8 cellular contexts compared by ENCODE assay signal in genomic region chr17:82272495-82273326, GRCh38. TPM values are rescaled to one million over a fixed set of nuclear protein-coding genes. Genes with fewer than 3 reads are reported as not detected.
DNase-seq lines count a peak whose midpoint lies in the region; ATAC-seq, FAIRE-seq and TF ChIP-seq lines count a peak whose summit lies in the region.

No MANE protein-coding gene starts in this region.

- intact Hi-C loops in spleen (cut with DNase I; ENCODE audit: low total_unique reads) = no loop called here

- TF ChIP-seq CTCF in BJ (IDR thresholded peaks at IDR 0.05; ENCODE audit: insufficient read depth, low read depth, low read length) = no peak
- no peak for TF ChIP-seq CTCF in astrocyte (IDR thresholded peaks at IDR 0.05; ENCODE audit: insufficient read depth, low read depth, low read length)
- no peak for TF ChIP-seq CTCF in spleen (IDR thresholded peaks at IDR 0.05 in 8 of 11, conservative IDR thresholded peaks at IDR 0.05 in 3 of 11)

- peaks cover 28% of the 10 kb centered on the region for H3K4me1 Mint-ChIP-seq in astrocyte (ENCODE audit: low read depth, unreplicated experiment)

- H3K79me2 ChIP-seq in GM23248 (ENCODE audit: insufficient read depth) (peaks cover 53% of the 10 kb centered on the region), astrocyte (ENCODE audit: insufficient read depth, low read length) (peaks cover 55% of the 10 kb centered on the region)

- H3K36me3 ChIP-seq in BJ (ENCODE audit: control insufficient read depth, insufficient read depth, low read length) = peaks cover 10% of the 10 kb centered on the region
- peaks cover 7% of the 10 kb centered on the region; the same call in 1 of the 2 replicates for H3K36me3 ChIP-seq in GM23248 (ENCODE audit: low read depth)
- H3K36me3 ChIP-seq in astrocyte (ENCODE audit: insufficient read depth, low read length) = peaks cover 6% of the 10 kb centered on the region
- peaks cover 27% of the 10 kb centered on the region for H3K36me3 ChIP-seq in iPS-15b (ENCODE audit: control insufficient read depth, insufficient read depth, low read length)
- H3K36me3 ChIP-seq in spleen = peaks cover 0 to 45% (median 23%) of the 10 kb centered on the region in 6 donors

- DNase-seq in BJ (ENCODE audit: low read depth) (no peak), GM23248 (peak; percentile 50), SK-MEL-5 (ENCODE audit: low read depth, low spot score) (peak; percentile 15), astrocyte (ENCODE audit: low read depth) (no peak), spleen (peak; percentile 92), NCI-H524 (lab: John Stamatoyannopoulos, UW) (no peak)

- peak overlapping the region; percentile 97 for H3K9ac ChIP-seq in GM23248
- H3K9ac ChIP-seq in astrocyte (ENCODE audit: low read length) = peak overlapping the region; percentile 90
- H3K9ac ChIP-seq in iPS-15b (ENCODE audit: low read depth, low read length) = peak overlapping the region; percentile 93

- H3K4me3 Mint-ChIP-seq in astrocyte (ENCODE audit: unreplicated experiment) = peak overlapping the region; percentile 93

- ATAC-seq in GM21528 (IDR thresholded peaks at IDR 0.05; ENCODE audit: low FRiP score, unreplicated experiment) = no peak

- no peak for TF ChIP-seq POLR2A in spleen (IDR thresholded peaks at IDR 0.05)

- 1 to 2% methylated on average over 29 to 57 of the region's 57 CpGs for WGBS in GM23248 (ENCODE audit: low coverage in 1 of 2, low lambda C conversion rate in 2 of 2, missing lambda C conversion rate in 2 of 2), 2 experiments
- 0 to 1% (median 1%) methylated on average over 20 to 57 of the region's 57 CpGs for WGBS in spleen, 5 donors

- no peaks in the 10 kb centered on the region for H3K9me2 ChIP-seq in GM23248 (ENCODE audit: insufficient read depth)

- POLR2A ChIA-PET in BJ (lab: Charles Lee) = no interaction called here

- H2AFZ ChIP-seq in GM23248 = peak overlapping the region; percentile 95; the same call in 1 of the 2 replicates
- peak overlapping the region; percentile 90 for H2AFZ ChIP-seq in astrocyte (ENCODE audit: low read depth, low read length)

- H4K20me1 ChIP-seq in GM23248 (ENCODE audit: insufficient read depth) (peaks cover 27% of the 10 kb centered on the region; the same call in 1 of the 2 replicates), astrocyte (ENCODE audit: insufficient read depth, low read length) (peaks cover 49% of the 10 kb centered on the region)

- H3K9me3 ChIP-seq in GM23248 (ENCODE audit: low read depth) (no peaks in the 10 kb centered on the region), astrocyte (ENCODE audit: insufficient read depth, low read depth, low read length) (no peaks in the 10 kb centered on the region), iPS-15b (ENCODE audit: control insufficient read depth, insufficient read depth, low read length) (no peaks in the 10 kb centered on the region), spleen (no peaks in the 10 kb centered on the region)

- CTCF ChIA-PET in BJ (lab: Yijun Ruan, JAX) = no interaction called here

- no peaks in the 10 kb centered on the region for H3K9me3 Mint-ChIP-seq in astrocyte (ENCODE audit: unreplicated experiment)

- H3K27ac ChIP-seq in GM23248 = peak overlapping the region; percentile 87
- peak overlapping the region; percentile 93 for H3K27ac ChIP-seq in astrocyte (ENCODE audit: low read depth, low read length)
- H3K27ac ChIP-seq in spleen = peak overlapping the region; percentile 94 to 100 (median 99)

- H3K27me3 ChIP-seq in BJ (ENCODE audit: control insufficient read depth, insufficient read depth, low read length) (no peaks in the 10 kb centered on the region), GM23248 (replicated peaks; ENCODE audit: insufficient read depth) (no peaks in the 10 kb centered on the region), astrocyte (ENCODE audit: insufficient read depth, low read length) (no peaks in the 10 kb centered on the region), iPS-15b (ENCODE audit: control insufficient read depth, insufficient read depth, low read length) (peaks cover 3% of the 10 kb centered on the region), spleen (replicated peaks in 1 of 7) (no peaks in the 10 kb centered on the region)

- no peaks in the 10 kb centered on the region for H3K27me3 Mint-ChIP-seq in astrocyte (ENCODE audit: low read depth, unreplicated experiment)

- peaks cover 17% of the 10 kb centered on the region for H3K36me3 Mint-ChIP-seq in astrocyte (ENCODE audit: low read depth, unreplicated experiment)

- peak overlapping the region; percentile 98 for H3K27ac Mint-ChIP-seq in astrocyte (ENCODE audit: unreplicated experiment)

- in situ Hi-C loops in GM23248 (cut with MboI) (no loop called here), SK-MEL-5 (cut with HindIII; ENCODE audit: low pct_unique_long_range_greater_than_20kb, low sequenced_read_pairs) (no loop called here)

- peaks cover 28% of the 10 kb centered on the region for H3F3A ChIP-seq in GM23248 (ENCODE audit: insufficient read depth)

- H3K4me3 ChIP-seq in BJ (ENCODE audit: low read depth, low read length) (peak overlapping the region; percentile 97), GM23248 (peak overlapping the region; percentile 90), astrocyte (ENCODE audit: insufficient read depth, low read depth, low read length) (peak overlapping the region; percentile 79), iPS-15b (ENCODE audit: low read depth, low read length) (peak overlapping the region; percentile 70), spleen (peak overlapping the region; percentile 66 to 90 (median 80))

- H3K4me1 ChIP-seq in GM23248 (ENCODE audit: insufficient read depth) = peaks cover 6% of the 10 kb centered on the region
- peaks cover 22% of the 10 kb centered on the region for H3K4me1 ChIP-seq in astrocyte (ENCODE audit: insufficient read depth, low read length)
- peaks cover 15% of the 10 kb centered on the region for H3K4me1 ChIP-seq in iPS-15b (ENCODE audit: control insufficient read depth, insufficient read depth, low read length)
- peaks cover 50 to 68% (median 58%) of the 10 kb centered on the region in 6 donors for H3K4me1 ChIP-seq in spleen

- FAIRE-seq in astrocyte (lab: Jason Lieb, UNC) = no peak

- H3K4me2 ChIP-seq in GM23248 (ENCODE audit: unreplicated experiment) (peak overlapping the region; percentile 92), astrocyte (ENCODE audit: low read length) (peak overlapping the region; percentile 89)

RNA-seq across cellular contexts. Expression of gene CSNK1D, which starts 0.8 kb away (rescaled TPM):
- polyA plus RNA-seq in BJ (2011; rRNA removed) = 57.6 and 118 TPM in 2 replicates
- 68.4 and 76.6 TPM in 2 replicates for polyA minus RNA-seq in BJ (2011; rRNA and poly(A)+ RNA removed)
- 24.5 and 35.1 TPM in 2 replicates for total RNA-seq in GM23248 (2014; rRNA removed; shearing (Covaris generic))
- polyA plus RNA-seq in GM23248 (2016; fragmentation: Nextera tagmentation; extraction: Ambion mirVana) = 102 and 114 TPM in 2 replicates
- total RNA-seq in SK-MEL-5 (2014; rRNA removed; shearing (Covaris generic)) = 18.0 and 23.6 TPM in 2 replicates
- 106 and 112 TPM in 2 replicates for polyA plus RNA-seq in SK-MEL-5 (2015; cell fraction: cytosol; rRNA removed)
- polyA plus RNA-seq in SK-MEL-5 (2015; cell fraction: nucleus; rRNA removed) = 294 and 374 TPM in 2 replicates
- total RNA-seq in astrocyte = 146 and 153 TPM in 2 replicates
- 100 to 1,000 TPM in 5 of 7 donors, 10 to 100 TPM in 2; 74.3 to 216 (median 160) TPM for total RNA-seq in spleen
- 100 to 1,000 TPM in 1 of 3 donors, 10 to 100 TPM in 2; 46.5 to 122 (median 67.2) TPM for polyA plus RNA-seq in spleen

RNA-seq across cellular contexts. Expression of gene SLC16A3, which starts 43.9 kb away (rescaled TPM):
- polyA plus RNA-seq in BJ (2011; rRNA removed) = 152 and 338 TPM in 2 replicates
- 101 and 154 TPM in 2 replicates for polyA minus RNA-seq in BJ (2011; rRNA and poly(A)+ RNA removed)
- 550 and 595 TPM in 2 replicates for total RNA-seq in GM23248 (2014; rRNA removed; shearing (Covaris generic))
- 95.5 and 97.7 TPM in 2 replicates for polyA plus RNA-seq in GM23248 (2016; fragmentation: Nextera tagmentation; extraction: Ambion mirVana)
- total RNA-seq in SK-MEL-5 (2014; rRNA removed; shearing (Covaris generic)) = 9.6 and 12.8 TPM in 2 replicates
- 3.9 and 4.7 TPM in 2 replicates for polyA plus RNA-seq in SK-MEL-5 (2015; cell fraction: cytosol; rRNA removed)
- 8.9 and 9.2 TPM in 2 replicates for polyA plus RNA-seq in SK-MEL-5 (2015; cell fraction: nucleus; rRNA removed)
- 292 and 385 TPM in 2 replicates for total RNA-seq in astrocyte
- 100 to 1,000 TPM in 3 of 7 donors, 10 to 100 TPM in 4; 41.7 to 185 (median 91.6) TPM for total RNA-seq in spleen
- polyA plus RNA-seq in spleen = 10 to 100 TPM; 11.1 to 28.2 (median 16.5) TPM

RNA-seq across cellular contexts. Expression of gene CD7, which starts 44.7 kb away (rescaled TPM):
- polyA plus RNA-seq in BJ (2011; rRNA removed) (0.06 and 0.22 TPM in 2 replicates), GM23248 (2016; fragmentation: Nextera tagmentation; extraction: Ambion mirVana) (0.23 TPM in 1 of 2 replicates, not detected in the other), spleen (10 to 100 TPM; 14.8 to 24.5 (median 16.1) TPM)
- polyA minus RNA-seq in BJ (2011; rRNA and poly(A)+ RNA removed) = 0.09 and 0.36 TPM in 2 replicates
- total RNA-seq in GM23248 (2014; rRNA removed; shearing (Covaris generic)) = 0.22 TPM in 1 of 2 replicates, not detected in the other
- total RNA-seq in SK-MEL-5 (2014; rRNA removed; shearing (Covaris generic)) = not detected in 2 replicates
- polyA plus RNA-seq in SK-MEL-5 (2015; cell fraction: cytosol; rRNA removed) = 0.30 TPM in 1 of 2 replicates, not detected in the other
- not detected in 2 replicates for polyA plus RNA-seq in SK-MEL-5 (2015; cell fraction: nucleus; rRNA removed)
- total RNA-seq in astrocyte (0.18 and 0.24 TPM in 2 replicates), spleen (10 to 100 TPM; 18.9 to 60.1 (median 39.4) TPM)

Comparison
In these comparisons a context has a peak if more than half of its experiments do, and no peak if none do; other contexts are left out.
1. DNase-seq: peak in GM23248 (single experiment), SK-MEL-5 (single experiment) and spleen (single experiment); none in BJ (single experiment), astrocyte (single experiment) and NCI-H524 (0 of 2).
2. RNA of gene CD7, which starts 44.7 kb away (total RNA-seq): 18.9 to 60.1 TPM in spleen; 0.22 TPM in GM23248, 0.18 to 0.24 TPM in astrocyte and not detected in SK-MEL-5; every median in the first group is over 10 times any median in the second.
3. Peak in every context shown above with its lines, with median percentiles within 50 percentile points of each other: H3K4me3 ChIP-seq, H3K27ac ChIP-seq and H3K9ac ChIP-seq.